In genomic region chr2:39545957-39546356, GRCh38 we compare ENCODE assay signal across 26 cellular contexts.
"Had no signal": no experiment of that assay in that cellular context is flagged by ENCODE, and none has a peak within 500 bp of the region (broad histone marks: within the 10 kb centered on the region; RNA-seq: fewer than 3 reads in every experiment).

No MANE protein-coding gene starts in this region.

- H3K4me3 ChIP-seq: gastrocnemius medialis, hepatocyte, ovary, tibial nerve had no signal

- H3K36me3 ChIP-seq: gastrocnemius medialis, ovary had no signal

- H3K27ac Mint-ChIP-seq: activated B cell treated with CpG ODN at 0.5 μM for 24 hours; activated CD4-positive, alpha-beta T cell treated with anti-CD3 and anti-CD28 coated beads for 36 hours; activated CD8-positive, alpha-beta memory T cell treated with anti-CD3 and anti-CD28 coated beads, Interleukin-2, amount 10 ng/mL, durations not matched to agents 7 days and 5 days; activated CD8-positive, alpha-beta T cell treated with anti-CD3 and anti-CD28 coated beads, Interleukin-2, amount 10 ng/mL, durations not matched to agents 7 days and 5 days; activated naive CD4-positive, alpha-beta T cell treated with anti-CD3 and anti-CD28 coated beads, Interleukin-2, amount 50 U/mL, for 24 hours; activated naive CD8-positive, alpha-beta T cell treated with anti-CD3 and anti-CD28 coated beads, Interleukin-2, amount 50 U/mL, for 24 hours; dendritic cell treated with granulocyte-macrophage colony-stimulating factor and Interleukin-4, amounts not matched to agents 40 ng/mL and 50 ng/mL, for 4 days; endodermal cell; mesothelial cell of epicardium; naive thymus-derived CD4-positive, alpha-beta T cell; progenitor cell of endocrine pancreas had no signal

- H2AFZ ChIP-seq: hepatocyte had no signal

- H3K4me3 Mint-ChIP-seq: activated B cell treated with CpG ODN at 0.5 μM for 24 hours; activated CD4-positive, alpha-beta T cell treated with anti-CD3 and anti-CD28 coated beads for 36 hours; activated CD8-positive, alpha-beta memory T cell treated with anti-CD3 and anti-CD28 coated beads, Interleukin-2, amount 10 ng/mL, durations not matched to agents 7 days and 5 days; activated CD8-positive, alpha-beta T cell treated with anti-CD3 and anti-CD28 coated beads, Interleukin-2, amount 10 ng/mL, durations not matched to agents 7 days and 5 days; activated naive CD4-positive, alpha-beta T cell treated with anti-CD3 and anti-CD28 coated beads, Interleukin-2, amount 50 U/mL, for 24 hours; activated naive CD8-positive, alpha-beta T cell treated with anti-CD3 and anti-CD28 coated beads, Interleukin-2, amount 50 U/mL, for 24 hours; central memory CD8-positive, alpha-beta T cell; dendritic cell treated with granulocyte-macrophage colony-stimulating factor and Interleukin-4, amounts not matched to agents 40 ng/mL and 50 ng/mL, for 4 days; endodermal cell; mesothelial cell of epicardium; naive thymus-derived CD4-positive, alpha-beta T cell had no signal

- ATAC-seq: activated CD4-positive, alpha-beta T cell treated with anti-CD3 and anti-CD28 coated beads for 36 hours; activated CD8-positive, alpha-beta memory T cell treated with anti-CD3 and anti-CD28 coated beads, Interleukin-2, amount 10 ng/mL, durations not matched to agents 7 days and 5 days; activated CD8-positive, alpha-beta T cell treated with anti-CD3 and anti-CD28 coated beads, Interleukin-2, amount 10 ng/mL, durations not matched to agents 7 days and 5 days; activated naive CD8-positive, alpha-beta T cell treated with anti-CD3 and anti-CD28 coated beads, Interleukin-2, amount 50 U/mL, for 24 hours; gastrocnemius medialis; left ventricle myocardium superior; naive thymus-derived CD4-positive, alpha-beta T cell had no signal

- H3K9me3 Mint-ChIP-seq: activated B cell treated with CpG ODN at 0.5 μM for 24 hours; activated naive CD4-positive, alpha-beta T cell treated with anti-CD3 and anti-CD28 coated beads, Interleukin-2, amount 50 U/mL, for 24 hours; activated naive CD8-positive, alpha-beta T cell treated with anti-CD3 and anti-CD28 coated beads, Interleukin-2, amount 50 U/mL, for 24 hours; activated T-helper 2 cell treated with anti-CD3 and anti-CD28 coated beads, Interferon-gamma antibody, Interleukin-2, Interleukin-4, amounts not matched to agents 10 μg/mL and 5 μg/mL and 100 μg/mL, durations not matched to agents 14 hours and 24 hours and 36 hours; central memory CD8-positive, alpha-beta T cell; dendritic cell treated with granulocyte-macrophage colony-stimulating factor and Interleukin-4, amounts not matched to agents 40 ng/mL and 50 ng/mL, for 4 days; endodermal cell; naive thymus-derived CD4-positive, alpha-beta T cell had no signal

- H3K4me1 ChIP-seq: tibial nerve had no signal

- H3K79me2 ChIP-seq: hepatocyte had no signal

- H3K4me1 Mint-ChIP-seq: activated B cell treated with CpG ODN at 0.5 μM for 24 hours; activated CD4-positive, alpha-beta T cell treated with anti-CD3 and anti-CD28 coated beads for 36 hours; activated naive CD4-positive, alpha-beta T cell treated with anti-CD3 and anti-CD28 coated beads, Interleukin-2, amount 50 U/mL, for 24 hours; central memory CD8-positive, alpha-beta T cell; naive thymus-derived CD4-positive, alpha-beta T cell had no signal

- H3K36me3 Mint-ChIP-seq: activated CD8-positive, alpha-beta memory T cell treated with anti-CD3 and anti-CD28 coated beads, Interleukin-2, amount 10 ng/mL, durations not matched to agents 7 days and 5 days; activated naive CD4-positive, alpha-beta T cell treated with anti-CD3 and anti-CD28 coated beads, Interleukin-2, amount 50 U/mL, for 24 hours; mesothelial cell of epicardium; naive thymus-derived CD4-positive, alpha-beta T cell had no signal

- H3K4me2 ChIP-seq: hepatocyte had no signal

- H3K9me3 ChIP-seq: gastrocnemius medialis, ovary had no signal

- H3K27me3 ChIP-seq: gastrocnemius medialis, hepatocyte, ovary, tibial nerve had no signal

- H3K27ac ChIP-seq: hepatocyte, ovary, tibial nerve had no signal

- H3K27me3 Mint-ChIP-seq: activated B cell treated with CpG ODN at 0.5 μM for 24 hours; activated naive CD4-positive, alpha-beta T cell treated with anti-CD3 and anti-CD28 coated beads, Interleukin-2, amount 50 U/mL, for 24 hours had no signal

- DNase-seq: activated B cell treated with CpG ODN at 0.5 μM for 24 hours; activated CD4-positive, alpha-beta T cell treated with anti-CD3 and anti-CD28 coated beads for 36 hours; activated CD8-positive, alpha-beta memory T cell treated with anti-CD3 and anti-CD28 coated beads, Interleukin-2, amount 10 ng/mL, durations not matched to agents 7 days and 5 days; activated CD8-positive, alpha-beta T cell treated with anti-CD3 and anti-CD28 coated beads, Interleukin-2, amount 10 ng/mL, durations not matched to agents 7 days and 5 days; activated naive CD8-positive, alpha-beta T cell treated with anti-CD3 and anti-CD28 coated beads, Interleukin-2, amount 50 U/mL, for 24 hours; activated T-cell treated with anti-CD3 and anti-CD28 coated beads, Interleukin-2, amount 50 U/mL, for 48 hours; amygdala; endodermal cell; gastrocnemius medialis; glutamatergic neuron; islet precursor cell; left ventricle myocardium superior; naive thymus-derived CD4-positive, alpha-beta T cell; ovary; stimulated activated CD4-positive, alpha-beta T cell treated with anti-CD3 and anti-CD28 coated beads, Interleukin-15, amount 100 ng/mL, for 24 hours; stimulated activated CD4-positive, alpha-beta T cell treated with anti-CD3 and anti-CD28 coated beads, Interleukin-2, amount 100 ng/mL, for 24 hours; stimulated activated naive CD4-positive, alpha-beta T cell; T-helper 2 cell had no signal
